32 cellular contexts compared by ENCODE assay signal in genomic region chr2:233598952-233599351, GRCh38. TPM values are rescaled to one million over a fixed set of nuclear protein-coding genes. Genes with fewer than 3 reads are reported as not detected.
"Had no signal": no experiment of that assay in that cellular context is flagged by ENCODE, and none has a peak within 500 bp of the region (broad histone marks: within the 10 kb centered on the region; RNA-seq: fewer than 3 reads in every experiment).

No MANE protein-coding gene starts in this region.

- DNase-seq: activated CD4-positive, alpha-beta memory T cell treated with anti-CD3 and anti-CD28 coated beads, Interleukin-2, amount 10 ng/mL, durations not matched to agents 7 days and 5 days; activated CD4-positive, alpha-beta T cell treated with anti-CD3 and anti-CD28 coated beads for 1 hour; activated CD4-positive, alpha-beta T cell treated with anti-CD3 and anti-CD28 coated beads, Interleukin-2, amount 10 ng/mL, durations not matched to agents 7 days and 5 days; activated CD8-positive, alpha-beta memory T cell treated with anti-CD3 and anti-CD28 coated beads, Interleukin-2, amount 50 U/mL, for 48 hours; activated gamma-delta T cell treated with Interleukin-2 at 50 U/mL for 16 hours; activated naive CD4-positive, alpha-beta T cell treated with anti-CD3 and anti-CD28 coated beads, Interleukin-2, amount 50 U/mL, for 16 hours; activated T-cell treated with anti-CD3 and anti-CD28 coated beads, Interleukin-2, amount 50 U/mL, for 24 hours; amygdala; caudate nucleus; gastrocnemius medialis; hippocampal formation; left cardiac atrium; naive B cell; nephron progenitor cell; ovary; stimulated activated CD4-positive, alpha-beta T cell treated with anti-CD3 and anti-CD28 coated beads, Interleukin-4, amount 100 ng/mL, for 4 hours; stimulated activated CD8-positive, alpha-beta memory T cell treated with anti-CD3 and anti-CD28 coated beads, Interleukin-4, amount 100 ng/mL, for 48 hours; stimulated activated naive CD8-positive, alpha-beta T cell treated with anti-CD3 and anti-CD28 coated beads, Interleukin-15, amount 100 ng/mL, for 72 hours; substantia nigra; T-helper 9 cell; uterus; WERI-Rb-1 had no signal

- H3K4me3 Mint-ChIP-seq: activated CD4-positive, alpha-beta memory T cell treated with anti-CD3 and anti-CD28 coated beads, Interleukin-2, amount 10 ng/mL, durations not matched to agents 7 days and 5 days; activated CD4-positive, alpha-beta T cell treated with anti-CD3 and anti-CD28 coated beads, Interleukin-2, amount 10 ng/mL, durations not matched to agents 7 days and 5 days; activated T-cell treated with anti-CD3 and anti-CD28 coated beads, Interleukin-2, amount 50 U/mL, for 24 hours; mesothelial cell of epicardium; naive B cell; nephron progenitor cell; stimulated activated memory B cell treated with anti-CD40 and anti-IgM and Interleukin-4, amounts not matched to agents 10 μg/mL and 1 μg/mL and 100 μg/mL, for 72 hours; stimulated activated naive CD8-positive, alpha-beta T cell treated with anti-CD3 and anti-CD28 coated beads, Interleukin-15, amount 100 ng/mL, for 72 hours; T-helper 1 cell treated with Interleukin-12 subunit alpha and Interleukin-12 subunit beta and Interleukin-4 antibody, amounts not matched to agents 30 μg/mL and 1 μg/mL, for 36 hours; type B pancreatic cell had no signal

- H3K36me3 ChIP-seq: esophagus muscularis mucosa, gastrocnemius medialis, ovary, uterus, WERI-Rb-1 had no signal

- H3K36me3 Mint-ChIP-seq: mesothelial cell of epicardium, type B pancreatic cell had no signal

- H3K9me3 Mint-ChIP-seq: activated CD4-positive, alpha-beta memory T cell treated with anti-CD3 and anti-CD28 coated beads, Interleukin-2, amount 10 ng/mL, durations not matched to agents 7 days and 5 days; activated CD4-positive, alpha-beta T cell treated with anti-CD3 and anti-CD28 coated beads, Interleukin-2, amount 10 ng/mL, durations not matched to agents 7 days and 5 days; stimulated activated memory B cell treated with anti-CD40 and anti-IgM and Interleukin-4, amounts not matched to agents 10 μg/mL and 1 μg/mL and 100 μg/mL, for 72 hours; T-helper 1 cell treated with Interleukin-12 subunit alpha and Interleukin-12 subunit beta and Interleukin-4 antibody, amounts not matched to agents 30 μg/mL and 1 μg/mL, for 36 hours had no signal

- H3K27ac ChIP-seq: esophagus muscularis mucosa, gastrocnemius medialis, ovary, skin epidermis, uterus, WERI-Rb-1 had no signal

- H3K4me3 ChIP-seq: esophagus muscularis mucosa, gastrocnemius medialis, ovary, skin epidermis, uterus had no signal

- H3K27me3 ChIP-seq: gastrocnemius medialis, ovary, uterus had no signal

- H3K9me3 ChIP-seq: esophagus muscularis mucosa, gastrocnemius medialis, ovary, uterus had no signal

- H3K27ac Mint-ChIP-seq: activated CD4-positive, alpha-beta memory T cell treated with anti-CD3 and anti-CD28 coated beads, Interleukin-2, amount 10 ng/mL, durations not matched to agents 7 days and 5 days; activated CD4-positive, alpha-beta T cell treated with anti-CD3 and anti-CD28 coated beads, Interleukin-2, amount 10 ng/mL, durations not matched to agents 7 days and 5 days; activated T-cell treated with anti-CD3 and anti-CD28 coated beads, Interleukin-2, amount 50 U/mL, for 24 hours; mesothelial cell of epicardium; naive B cell; nephron progenitor cell; progenitor cell of endocrine pancreas; stimulated activated memory B cell treated with anti-CD40 and anti-IgM and Interleukin-4, amounts not matched to agents 10 μg/mL and 1 μg/mL and 100 μg/mL, for 72 hours; stimulated activated naive CD8-positive, alpha-beta T cell treated with anti-CD3 and anti-CD28 coated beads, Interleukin-15, amount 100 ng/mL, for 72 hours; T-helper 1 cell treated with Interleukin-12 subunit alpha and Interleukin-12 subunit beta and Interleukin-4 antibody, amounts not matched to agents 30 μg/mL and 1 μg/mL, for 36 hours; type B pancreatic cell had no signal

- ATAC-seq: gastrocnemius medialis; left cardiac atrium; sciatic nerve; stimulated activated memory B cell treated with anti-CD40 and anti-IgM and Interleukin-4, amounts not matched to agents 10 μg/mL and 1 μg/mL and 100 μg/mL, for 72 hours; stimulated activated naive CD8-positive, alpha-beta T cell treated with anti-CD3 and anti-CD28 coated beads, Interleukin-15, amount 100 ng/mL, for 72 hours had no signal

- H3K4me1 Mint-ChIP-seq: activated CD4-positive, alpha-beta memory T cell treated with anti-CD3 and anti-CD28 coated beads, Interleukin-2, amount 10 ng/mL, durations not matched to agents 7 days and 5 days; activated CD4-positive, alpha-beta T cell treated with anti-CD3 and anti-CD28 coated beads, Interleukin-2, amount 10 ng/mL, durations not matched to agents 7 days and 5 days; nephron progenitor cell; stimulated activated naive CD8-positive, alpha-beta T cell treated with anti-CD3 and anti-CD28 coated beads, Interleukin-15, amount 100 ng/mL, for 72 hours had no signal

RNA-seq across cellular contexts. Expression of gene UGT1A8, which starts 18.5 kb away (rescaled TPM):
- total RNA-seq: activated CD4-positive, alpha-beta memory T cell treated with anti-CD3 and anti-CD28 coated beads, Interleukin-2, amount 10 ng/mL, durations not matched to agents 7 days and 5 days; activated CD4-positive, alpha-beta T cell treated with anti-CD3 and anti-CD28 coated beads, Interleukin-2, amount 10 ng/mL, durations not matched to agents 7 days and 5 days; chondrocyte; esophagus muscularis mucosa; gastrocnemius medialis; left cardiac atrium; mesothelial cell of epicardium; ovary; progenitor cell of endocrine pancreas; sciatic nerve; uterus had no signal
- polyA plus RNA-seq: ovary had no signal

RNA-seq across cellular contexts. Expression of gene UGT1A10, which starts 37.3 kb away (rescaled TPM):
- total RNA-seq: activated CD4-positive, alpha-beta memory T cell treated with anti-CD3 and anti-CD28 coated beads, Interleukin-2, amount 10 ng/mL, durations not matched to agents 7 days and 5 days; activated CD4-positive, alpha-beta T cell treated with anti-CD3 and anti-CD28 coated beads, Interleukin-2, amount 10 ng/mL, durations not matched to agents 7 days and 5 days; chondrocyte; esophagus muscularis mucosa; left cardiac atrium; mesothelial cell of epicardium; ovary; progenitor cell of endocrine pancreas; renal cortical epithelial cell; sciatic nerve; uterus had no signal
- polyA plus RNA-seq: ovary had no signal
